11 cellular contexts compared by ENCODE assay signal in the genomic region with DNA sequence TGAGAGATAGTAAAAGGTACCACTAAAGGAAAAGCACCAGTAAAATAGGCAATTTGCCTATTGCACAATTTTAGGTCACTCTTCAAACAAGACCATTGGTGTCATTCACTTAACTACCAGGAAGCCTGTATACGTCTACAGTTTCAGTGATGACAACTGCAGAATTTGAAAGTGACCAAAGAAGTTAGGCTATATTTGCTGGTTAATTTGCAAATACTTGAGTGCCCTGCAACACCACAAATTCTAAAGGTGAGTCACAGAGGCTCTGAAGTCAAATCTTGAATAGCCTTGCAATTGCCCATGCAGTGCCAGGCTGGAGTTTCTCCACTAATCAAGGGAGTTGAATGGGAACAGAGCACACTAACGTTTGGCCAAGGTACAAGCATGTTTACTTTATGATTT.
DNase-seq lines count a peak whose midpoint lies in the region; ATAC-seq lines count a peak whose summit lies in the region.
"Had no signal": no experiment of that assay in that cellular context is flagged by ENCODE, and none has a peak within 500 bp of the region (broad histone marks: within the 10 kb centered on the region; RNA-seq: fewer than 3 reads in every experiment).

No MANE protein-coding gene starts in this region.

- no peak overlapping the region for H3K4me3 Mint-ChIP-seq in activated naive CD4-positive, alpha-beta T cell treated with anti-CD3 and anti-CD28 coated beads for 36 hours

- H3K36me3 Mint-ChIP-seq in activated naive CD4-positive, alpha-beta T cell treated with anti-CD3 and anti-CD28 coated beads for 36 hours (ENCODE audit: low read depth) = no peaks in the 10 kb centered on the region

- H3K9me3 Mint-ChIP-seq in activated naive CD4-positive, alpha-beta T cell treated with anti-CD3 and anti-CD28 coated beads for 36 hours = no peaks in the 10 kb centered on the region

- H3K27me3 Mint-ChIP-seq in activated naive CD4-positive, alpha-beta T cell treated with anti-CD3 and anti-CD28 coated beads for 36 hours (ENCODE audit: low read depth) = peaks cover 4% of the 10 kb centered on the region

- CTCF ChIA-PET in activated naive CD4-positive, alpha-beta T cell treated with anti-CD3 and anti-CD28 coated beads for 36 hours (lab: Charles Lee) = no interaction called here

- H3K27ac Mint-ChIP-seq in activated naive CD4-positive, alpha-beta T cell treated with anti-CD3 and anti-CD28 coated beads for 36 hours = no peak overlapping the region

- intact Hi-C loops in activated naive CD4-positive, alpha-beta T cell treated with anti-CD3 and anti-CD28 coated beads for 36 hours (cut with micrococcal nuclease) = no loop called here

- H3K4me1 Mint-ChIP-seq in activated naive CD4-positive, alpha-beta T cell treated with anti-CD3 and anti-CD28 coated beads for 36 hours (ENCODE audit: low read depth) = no peaks in the 10 kb centered on the region

- peak; percentile 80 for ATAC-seq in GM21526 (IDR thresholded peaks at IDR 0.05; ENCODE audit: low FRiP score, unreplicated experiment)
- peak; percentile 73 for ATAC-seq in HG03442 (IDR thresholded peaks at IDR 0.05; ENCODE audit: unreplicated experiment)

- DNase-seq in AG20443 (ENCODE audit: low spot score) = peak; percentile 20
- peak; percentile 66 for DNase-seq in astrocyte of the hippocampus (ENCODE audit: low read depth, low spot score)
- no peak for DNase-seq in NCI-H82 (lab: John Stamatoyannopoulos, UW)
- DNase-seq in NCI-H774 (lab: John Stamatoyannopoulos, UW) = no peak
- no peak for DNase-seq in activated naive CD4-positive, alpha-beta T cell treated with anti-CD3 and anti-CD28 coated beads for 36 hours
- no peak for DNase-seq in NCI-H1092 treated with DMSO at 0.1 percent for 48 hours (lab: John Stamatoyannopoulos, UW)
- DNase-seq: DMS 273 treated with DMSO at 0.1 percent for 48 hours, midbrain, NCI-H2171 had no signal

Comparison
In these comparisons a context has a peak if more than half of its experiments do, and no peak if none do; other contexts are left out.
1. DNase-seq: peak in AG20443 (single experiment) and astrocyte of the hippocampus (single experiment); none in NCI-H82 (single experiment), NCI-H774 (single experiment), activated naive CD4-positive, alpha-beta T cell treated with anti-CD3 and anti-CD28 coated beads for 36 hours (single experiment) and NCI-H1092 treated with DMSO at 0.1 percent for 48 hours (single experiment).